In genomic region chr11:1129666-1130160, GRCh38 we compare ENCODE assay signal across 24 cellular contexts. TPM values are rescaled to one million over a fixed set of nuclear protein-coding genes. Genes with fewer than 3 reads are reported as not detected.
DNase-seq lines count a peak whose midpoint lies in the region; ATAC-seq, FAIRE-seq and TF ChIP-seq lines count a peak whose summit lies in the region.
"Had no signal": no experiment of that assay in that cellular context is flagged by ENCODE, and none has a peak within 500 bp of the region (broad histone marks: within the 10 kb centered on the region; RNA-seq: fewer than 3 reads in every experiment).

No MANE protein-coding gene starts in this region.

- POLR2A ChIA-PET in SK-N-SH (lab: Yijun Ruan, JAX) = no interaction called here

- no peak for TF ChIP-seq POLR2A in GM12891 (IDR thresholded peaks at IDR 0.05; ENCODE audit: low read depth, low read length)

- H3K27ac ChIP-seq in SK-N-SH (ENCODE audit: low read depth in 2 of 2, low read length in 1 of 2) (no peak overlapping the region), dorsolateral prefrontal cortex (no peak overlapping the region)
- H3K27ac ChIP-seq: ascending aorta had no signal

- no peak for TF ChIP-seq CTCF in SK-N-SH (IDR thresholded peaks at IDR 0.05)
- no peak for TF ChIP-seq CTCF in dorsolateral prefrontal cortex (IDR thresholded peaks at IDR 0.05 in 54 of 56, conservative IDR thresholded peaks at IDR 0.05 in 2 of 56; ENCODE audit: low read depth in 1 of 56, partially characterized antibody in 56 of 56)

- no peaks in the 10 kb centered on the region for H3K9me2 ChIP-seq in SK-N-SH

- peaks cover 4% of the 10 kb centered on the region for H3K9me3 ChIP-seq in SK-N-SH
- H3K9me3 ChIP-seq: BE2C had no signal

- H3K36me3 ChIP-seq in SK-N-SH (replicated peaks in 1 of 2; ENCODE audit: control insufficient read depth in 1 of 2, insufficient read depth in 2 of 2, low read length in 1 of 2) = no peaks in the 10 kb centered on the region
- H3K36me3 ChIP-seq: ascending aorta, BE2C had no signal

- CTCF ChIA-PET in SK-N-SH (lab: Yijun Ruan, JAX) = no interaction called here

- intact Hi-C loops in dorsolateral prefrontal cortex (cut with DNase I) (no loop called here), posterior vena cava (cut with DNase I) (no loop called here)

- no peak for ATAC-seq in SK-N-SH treated with all-trans-retinoic acid at 6 μM for 48 hours
- ATAC-seq in HG02678 (IDR thresholded peaks at IDR 0.05; ENCODE audit: unreplicated experiment) = no peak
- ATAC-seq: left lobe of liver had no signal

- no peak for FAIRE-seq in GM12891 (lab: Jason Lieb, UNC)
- FAIRE-seq: A204.1, small intestine had no signal

- H3K9ac ChIP-seq in SK-N-SH = no peak overlapping the region

- H3K79me2 ChIP-seq in SK-N-SH (ENCODE audit: insufficient read depth) = no peaks in the 10 kb centered on the region

- no peak overlapping the region for H3K4me2 ChIP-seq in SK-N-SH

- DNase-seq in SK-N-SH (peak; percentile 14), GM12891 (ENCODE audit: insufficient read length, low spot score) (peak; percentile 13), dorsolateral prefrontal cortex (peak in 6 of 10 donors; percentile 2 to 38 (median 14)), posterior vena cava (ENCODE audit: low spot score) (peak; percentile 72), T-helper 1 cell (no peak), cerebellar cortex (ENCODE audit: low spot score) (no peak)
- DNase-seq: activated CD4-positive, alpha-beta T cell treated with anti-CD3 and anti-CD28 coated beads, Interleukin-2, amount 50 U/mL, for 1 hour; activated naive CD4-positive, alpha-beta T cell treated with anti-CD3 and anti-CD28 coated beads, Interleukin-2, amount 50 U/mL, for 16 hours; BE2C; cerebellar nuclear complex; IMR-90; midbrain; NCI-H774; SHP77; small intestine had no signal

- WGBS in SK-N-SH (ENCODE audit: low lambda C conversion rate) = 74% methylated on average over 3 of the region's 18 CpGs

- H2AFZ ChIP-seq in SK-N-SH (ENCODE audit: low read depth) = no peak overlapping the region

- H3K4me3 ChIP-seq in SK-N-SH (ENCODE audit: low read depth in 2 of 2, low read length in 1 of 2) = no peak overlapping the region
- H3K4me3 ChIP-seq in dorsolateral prefrontal cortex = no peak overlapping the region
- H3K4me3 ChIP-seq: ascending aorta had no signal

- H4K20me1 ChIP-seq in SK-N-SH (ENCODE audit: insufficient read depth) = no peaks in the 10 kb centered on the region

- no peak for TF ChIP-seq EP300 in SK-N-SH (IDR thresholded peaks at IDR 0.05; ENCODE audit: borderline replicate concordance in 1 of 2, low read depth in 1 of 2, low read length in 1 of 2)

- H3F3A ChIP-seq in SK-N-SH (replicated peaks; ENCODE audit: insufficient read depth) = no peaks in the 10 kb centered on the region

- no peaks in the 10 kb centered on the region for H3K27me3 ChIP-seq in SK-N-SH (ENCODE audit: insufficient read depth)
- H3K27me3 ChIP-seq in dorsolateral prefrontal cortex = peaks cover 0 to 27% (median 0%) of the 10 kb centered on the region in 45 donors
- H3K27me3 ChIP-seq: ascending aorta, BE2C had no signal

- H3K4me1 ChIP-seq in SK-N-SH (ENCODE audit: control insufficient read depth in 1 of 2, insufficient read depth in 2 of 2, low read depth in 1 of 2, low read length in 1 of 2) = no peaks in the 10 kb centered on the region
- H3K4me1 ChIP-seq: ascending aorta, BE2C had no signal

- TF ChIP-seq RAD21 in SK-N-SH (IDR thresholded peaks at IDR 0.05; ENCODE audit: low read length) = no peak

TF ChIP-seq in SK-N-SH, 30 proteins besides CTCF, POLR2A, EP300 and RAD21 (continues in another document):
- no peak for TF ChIP-seq TCF12 (IDR thresholded peaks at IDR 0.05)
- no peak for TF ChIP-seq YY1 (IDR thresholded peaks at IDR 0.05; ENCODE audit: low read depth)
- TF ChIP-seq MEF2A (IDR thresholded peaks at IDR 0.05; ENCODE audit: borderline replicate concordance, low read depth) = no peak

TF ChIP-seq in SK-N-SH treated with all-trans-retinoic acid at 6 μM for 48 hours, 23 proteins besides CTCF, POLR2A, EP300 and RAD21 (continues in another document):
- no peak for TF ChIP-seq ISL1 (CRISPR knock-in tag; IDR thresholded peaks at IDR 0.05)
- TF ChIP-seq CREB5 (CRISPR knock-in tag; IDR thresholded peaks at IDR 0.05; ENCODE audit: low read depth) = no peak
- TF ChIP-seq POU6F1 (CRISPR knock-in tag; IDR thresholded peaks at IDR 0.05; ENCODE audit: borderline replicate concordance, low read depth) = no peak
- TF ChIP-seq SNAI2 (CRISPR knock-in tag; IDR thresholded peaks at IDR 0.05) = no peak
- no peak for TF ChIP-seq ZNF70 (CRISPR knock-in tag; IDR thresholded peaks at IDR 0.05)
- no peak for TF ChIP-seq BACH2 (CRISPR knock-in tag; IDR thresholded peaks at IDR 0.05; ENCODE audit: borderline replicate concordance)
- TF ChIP-seq ZNF8 (CRISPR knock-in tag; IDR thresholded peaks at IDR 0.05) = no peak
- TF ChIP-seq TOX (CRISPR knock-in tag; IDR thresholded peaks at IDR 0.05; ENCODE audit: borderline replicate concordance) = no peak

TF ChIP-seq in GM12891, 5 proteins besides CTCF, POLR2A, EP300 and RAD21:
- TF ChIP-seq POLR2AphosphoS5 (IDR thresholded peaks at IDR 0.05; ENCODE audit: low read depth, low read length) = no peak
- TF ChIP-seq PAX5 (IDR thresholded peaks at IDR 0.05; ENCODE audit: insufficient read depth, low read length, severe bottlenecking) = no peak
- no peak for TF ChIP-seq SPI1 (IDR thresholded peaks at IDR 0.05; ENCODE audit: low read depth, low read length)
- TF ChIP-seq TAF1 (IDR thresholded peaks at IDR 0.05; ENCODE audit: low read depth, low read length) = no peak
- no peak for TF ChIP-seq POU2F2 (IDR thresholded peaks at IDR 0.05; ENCODE audit: low read depth, low read length)

RNA-seq across cellular contexts. Expression of gene MUC5AC, which starts 28.0 kb away (rescaled TPM):
- not detected in 2 replicates for polyA plus RNA-seq in SK-N-SH (2012; rRNA removed)
- not detected in 2 replicates for polyA plus RNA-seq in SK-N-SH (2012; cell fraction: cytosol; rRNA removed)
- not detected in 2 replicates for polyA plus RNA-seq in SK-N-SH (2012; cell fraction: nucleus; rRNA removed)
- 0.01 TPM for polyA plus RNA-seq in GM12891 (2012; ENCODE audit: low read depth, missing spikeins)
- total RNA-seq in dorsolateral prefrontal cortex (under 1 TPM in 4 of 120 experiments, not detected in 116; 0.03 to 0.04 (median 0.04) TPM), posterior vena cava (not detected)
- total RNA-seq: G401, IMR-90, MCF 10A, OCI-LY7, urinary bladder had no signal
- polyA plus RNA-seq: urinary bladder had no signal

RNA-seq across cellular contexts. Expression of gene MUC2, which starts 55.0 kb away (rescaled TPM):
- not detected in 2 replicates for polyA plus RNA-seq in SK-N-SH (2012; rRNA removed)
- polyA plus RNA-seq in SK-N-SH (2012; cell fraction: cytosol; rRNA removed) = not detected in 2 replicates
- polyA plus RNA-seq in SK-N-SH (2012; cell fraction: nucleus; rRNA removed) = under 0.01 TPM in 1 of 2 replicates, not detected in the other
- 0.09 TPM for polyA plus RNA-seq in GM12891 (2012; ENCODE audit: low read depth, missing spikeins)
- under 1 TPM in 1 of 120 experiments, not detected in 119; 0.07 TPM for total RNA-seq in dorsolateral prefrontal cortex
- total RNA-seq in posterior vena cava = under 1 TPM in 1 of 2 donors, not detected in 1; 0.05 TPM
- total RNA-seq: G401, IMR-90, OCI-LY7, urinary bladder had no signal
- polyA plus RNA-seq: IMR-90 had no signal

Comparison
In these comparisons a context has a peak if more than half of its experiments do, and no peak if none do; other contexts are left out.
1. DNase-seq: peak in SK-N-SH (single experiment), GM12891 (single experiment), dorsolateral prefrontal cortex (6 of 10) and posterior vena cava (single experiment); none in T-helper 1 cell (0 of 5) and cerebellar cortex (single experiment).